Comparison of ENCODE assay signal across 17 cellular contexts in the genomic region with DNA sequence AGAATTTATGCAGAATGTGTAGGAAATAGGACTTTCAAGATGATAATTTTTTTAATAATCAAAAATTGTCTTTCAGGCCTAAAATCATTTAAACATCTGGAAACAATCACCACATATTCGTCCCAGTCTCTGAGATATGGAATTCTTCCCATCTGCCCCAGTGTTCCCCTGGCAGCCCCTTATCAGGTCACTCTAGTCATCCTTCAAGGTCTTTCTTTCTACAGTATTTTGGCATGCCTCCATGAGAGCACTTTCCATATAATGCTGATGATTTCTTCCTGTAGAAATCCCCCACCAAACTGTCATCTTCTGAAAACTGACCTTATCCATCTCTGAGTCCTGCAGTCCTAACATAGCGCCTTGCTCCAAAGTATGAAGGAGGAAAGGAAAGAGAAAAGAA.
DNase-seq lines count a peak whose midpoint lies in the region; ATAC-seq and TF ChIP-seq lines count a peak whose summit lies in the region.
"Had no signal": no experiment of that assay in that cellular context is flagged by ENCODE, and none has a peak within 500 bp of the region (broad histone marks: within the 10 kb centered on the region; RNA-seq: fewer than 3 reads in every experiment).

No MANE protein-coding gene starts in this region.

- H3K4me1 ChIP-seq in BLaER1: peaks cover 60% of the 10 kb centered on the region
- no peaks in the 10 kb centered on the region for H3K4me1 ChIP-seq in ovary (ENCODE audit: insufficient read depth)
- H3K4me1 ChIP-seq: HAP-1 had no signal

- H3K4me2 ChIP-seq in BLaER1: peak overlapping the region; percentile 68; the same call in 1 of the 2 replicates

- ATAC-seq in HG03432 (IDR thresholded peaks at IDR 0.05; ENCODE audit: unreplicated experiment): no peak

- H3K9me3 ChIP-seq in BLaER1: peaks cover 65% of the 10 kb centered on the region
- no peaks in the 10 kb centered on the region for H3K9me3 ChIP-seq in ovary
- H3K9me3 ChIP-seq: HAP-1 had no signal

- no peak for TF ChIP-seq POLR2A in ovary (IDR thresholded peaks at IDR 0.05)

- TF ChIP-seq EP300 in ovary (IDR thresholded peaks at IDR 0.05): no peak

- H3K36me3 ChIP-seq in BLaER1: no peaks in the 10 kb centered on the region
- H3K36me3 ChIP-seq in ovary: no peaks in the 10 kb centered on the region
- H3K36me3 ChIP-seq: HAP-1 had no signal

- intact Hi-C loops in ovary (cut with DNase I): no loop called here

- H3K4me3 ChIP-seq in BLaER1: no peak overlapping the region; the same call in 1 of the 2 replicates
- no peak overlapping the region for H3K4me3 ChIP-seq in ovary
- H3K4me3 ChIP-seq: GM23248, HAP-1 had no signal

- DNase-seq in NCI-H69 (lab: John Stamatoyannopoulos, UW): peak; percentile 90
- DNase-seq in left kidney (ENCODE audit: low read depth, low spot score): peak; percentile 8
- no peak for DNase-seq in ovary
- no peak for DNase-seq in NCI-H2107 (lab: John Stamatoyannopoulos, UW)
- DNase-seq: ACHN; AML-193; CD4-positive, CD25-positive, alpha-beta regulatory T cell; CD8-positive, alpha-beta memory T cell; COR-L47; DMS 273 treated with DMSO at 0.1 percent for 48 hours; DMS53; GM23248 had no signal

- H3K27ac ChIP-seq in BLaER1 (peak overlapping the region; percentile 83), ovary (no peak overlapping the region)
- H3K27ac ChIP-seq: GM23248, HL-60 had no signal

- TF ChIP-seq CTCF in ovary (IDR thresholded peaks at IDR 0.05): no peak

- no peak overlapping the region for H3K9ac ChIP-seq in BLaER1
- H3K9ac ChIP-seq: BLaER1 treated with 17β-estradiol and CSF1 and Interleukin-3, amounts not matched to agents 10 nM and 100 nM; GM23248 had no signal

- H3K27me3 ChIP-seq in BLaER1 (no peaks in the 10 kb centered on the region), ovary (no peaks in the 10 kb centered on the region)
- H3K27me3 ChIP-seq: BLaER1 treated with 17β-estradiol and CSF1 and Interleukin-3, amounts not matched to agents 10 nM and 100 nM had no signal

- WGBS in ovary, 3 donors: 42 to 47% (median 46%) methylated on average over 2 of the region's 2 CpGs

- no peaks in the 10 kb centered on the region for H4K20me1 ChIP-seq in BLaER1
- H4K20me1 ChIP-seq: BLaER1 treated with 17β-estradiol and CSF1 and Interleukin-3, amounts not matched to agents 10 nM and 100 nM had no signal

Comparison
In these comparisons a context has a peak if more than half of its experiments do, and no peak if none do; other contexts are left out.
1. DNase-seq: peak in NCI-H69 (single experiment) and left kidney (single experiment); none in ovary (0 of 5) and NCI-H2107 (single experiment).